ENCODE assay signal across 6 cellular contexts in genomic region chr14:48526307-48526706, GRCh38.
"Had no signal": no experiment of that assay in that cellular context is flagged by ENCODE, and none has a peak within 500 bp of the region (broad histone marks: within the 10 kb centered on the region; RNA-seq: fewer than 3 reads in every experiment).

No MANE protein-coding gene starts in this region.

- DNase-seq: IMR-90, KBM-7, KG1 had no signal

- ATAC-seq: HepG2, K562 had no signal

- H3K27ac ChIP-seq: HL-60 had no signal

- H3K4me3 ChIP-seq: K562 had no signal
